Comparison of ENCODE assay signal across 32 cellular contexts in the genomic region with DNA sequence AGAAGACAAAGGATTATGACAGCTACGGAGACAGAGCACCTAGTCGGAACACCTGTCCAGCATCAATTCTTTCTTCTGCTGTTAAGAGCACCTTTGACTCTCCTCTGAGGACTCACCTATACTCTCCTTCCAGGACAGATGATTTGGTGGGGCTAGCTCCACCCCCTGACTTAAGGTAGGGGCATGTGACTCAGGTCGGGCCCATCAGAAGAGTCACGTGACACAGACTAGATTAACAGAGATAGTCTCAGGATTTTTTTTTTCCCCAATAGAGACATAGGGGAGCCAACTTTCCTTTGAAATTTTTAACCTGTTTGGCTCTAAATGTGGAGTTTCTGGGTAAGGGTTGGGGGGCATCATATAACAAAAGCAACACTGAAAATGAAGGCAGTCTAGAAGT. TPM values are rescaled to one million over a fixed set of nuclear protein-coding genes. Genes with fewer than 3 reads are reported as not detected.
"Had no signal": no experiment of that assay in that cellular context is flagged by ENCODE, and none has a peak within 500 bp of the region (broad histone marks: within the 10 kb centered on the region; RNA-seq: fewer than 3 reads in every experiment).

No MANE protein-coding gene starts in this region.

- H3K36me3 ChIP-seq: ascending aorta, breast epithelium, cardiac muscle cell, colonic mucosa, esophagus squamous epithelium, gastroesophageal sphincter, heart right ventricle, WERI-Rb-1 had no signal

- H3K4me1 ChIP-seq: ascending aorta, breast epithelium, colonic mucosa, gastroesophageal sphincter, heart right ventricle had no signal

- FAIRE-seq: endometrium, endothelial cell of umbilical vein had no signal

- H3K4me3 ChIP-seq: ascending aorta, breast epithelium, cardiac muscle cell, colonic mucosa, esophagus squamous epithelium, gastroesophageal sphincter, heart right ventricle had no signal

- H3K9me3 ChIP-seq: ascending aorta, breast epithelium, colonic mucosa, esophagus squamous epithelium, gastroesophageal sphincter, heart right ventricle had no signal

- DNase-seq: activated CD4-positive, alpha-beta memory T cell treated with anti-CD3 and anti-CD28 coated beads for 36 hours; activated CD4-positive, alpha-beta T cell treated with anti-CD3 and anti-CD28 coated beads for 36 hours; activated CD4-positive, alpha-beta T cell treated with anti-CD3 and anti-CD28 coated beads, Interleukin-2, amount 10 ng/mL, durations not matched to agents 24 days and 14 days; activated CD4-positive, CD25-positive, alpha-beta regulatory T cell; activated CD4-positive, CD25-positive, alpha-beta regulatory T cell treated with anti-CD3 and anti-CD28 coated beads, Interleukin-2, amount 50 U/mL, for 72 hours; activated CD8-positive, alpha-beta memory T cell treated with anti-CD3 and anti-CD28 coated beads, Interleukin-2, amount 50 U/mL, for 48 hours; activated CD8-positive, alpha-beta T cell treated with anti-CD3 and anti-CD28 coated beads, Interleukin-2, amount 10 ng/mL, durations not matched to agents 7 days and 5 days; activated gamma-delta T cell; activated naive CD4-positive, alpha-beta T cell; activated naive CD4-positive, alpha-beta T cell treated with anti-CD3 and anti-CD28 coated beads, Interleukin-2, amount 10 ng/mL, durations not matched to agents 7 days and 5 days; activated naive CD8-positive, alpha-beta T cell treated with anti-CD3 and anti-CD28 coated beads, Interleukin-2, amount 10 ng/mL, durations not matched to agents 7 days and 5 days; activated T-cell treated with anti-CD3 and anti-CD28 coated beads for 4 hours; activated T-cell treated with anti-CD3 and anti-CD28 coated beads, Interleukin-2, amount 50 U/mL, for 24 hours; activated T-cell treated with anti-CD3 and anti-CD28 coated beads, Interleukin-2, amount 50 U/mL, for 72 hours; central memory CD4-positive, alpha-beta T cell; cerebellar nuclear complex; colonic mucosa; effector CD8-positive, alpha-beta T cell; esophagus squamous epithelium; foreskin melanocyte; heart right ventricle; T-helper 17 cell; T1000; WERI-Rb-1 had no signal

- H3K27ac ChIP-seq: ascending aorta, breast epithelium, cardiac muscle cell, colonic mucosa, epithelial cell of prostate, esophagus squamous epithelium, gastroesophageal sphincter, heart right ventricle, WERI-Rb-1 had no signal

- H3K27me3 ChIP-seq: ascending aorta, breast epithelium, cardiac muscle cell, colonic mucosa, esophagus squamous epithelium, gastroesophageal sphincter had no signal

- ATAC-seq: activated CD4-positive, alpha-beta T cell treated with anti-CD3 and anti-CD28 coated beads for 36 hours; activated CD8-positive, alpha-beta T cell treated with anti-CD3 and anti-CD28 coated beads, Interleukin-2, amount 10 ng/mL, durations not matched to agents 7 days and 5 days; activated naive CD4-positive, alpha-beta T cell treated with anti-CD3 and anti-CD28 coated beads, Interleukin-2, amount 50 U/mL, for 72 hours; activated T-cell treated with anti-CD3 and anti-CD28 coated beads, Interleukin-2, amount 50 U/mL, for 72 hours; gastroesophageal sphincter; heart right ventricle; T-helper 17 cell had no signal

RNA-seq across cellular contexts. Expression of a gene that starts 11.4 kb away (rescaled TPM):
- total RNA-seq: activated CD4-positive, alpha-beta memory T cell treated with anti-CD3 and anti-CD28 coated beads for 36 hours; activated CD4-positive, alpha-beta T cell treated with anti-CD3 and anti-CD28 coated beads for 36 hours; activated CD4-positive, alpha-beta T cell treated with anti-CD3 and anti-CD28 coated beads, Interleukin-2, amount 10 ng/mL, durations not matched to agents 24 days and 14 days; activated CD8-positive, alpha-beta T cell treated with anti-CD3 and anti-CD28 coated beads, Interleukin-2, amount 10 ng/mL, durations not matched to agents 7 days and 5 days; activated naive CD4-positive, alpha-beta T cell treated with anti-CD3 and anti-CD28 coated beads, Interleukin-2, amount 50 U/mL, for 72 hours; activated naive CD8-positive, alpha-beta T cell treated with anti-CD3 and anti-CD28 coated beads, Interleukin-2, amount 10 ng/mL, durations not matched to agents 7 days and 5 days; T-helper 17 cell had no signal
